ENCODE assay signal across 9 cellular contexts in the genomic region with DNA sequence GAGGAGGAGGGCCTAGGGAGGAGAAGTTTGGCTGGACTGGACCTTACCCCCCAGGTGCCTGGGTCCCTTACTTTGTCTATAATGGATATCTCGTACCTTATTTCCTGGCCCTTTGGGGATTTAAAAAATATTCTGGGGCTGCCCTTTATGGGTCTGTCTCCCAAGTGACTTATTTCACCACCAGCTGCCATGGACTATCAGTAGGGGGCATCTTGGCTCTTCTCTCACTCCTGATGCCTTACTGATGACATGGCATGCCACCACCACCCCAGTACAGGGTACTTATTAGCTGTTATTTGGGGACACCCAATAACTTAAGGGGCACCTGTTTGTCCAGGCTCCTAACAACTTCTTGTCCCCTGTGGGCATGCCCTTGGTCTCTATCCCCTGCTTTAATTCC. TPM values are rescaled to one million over a fixed set of nuclear protein-coding genes. Genes with fewer than 3 reads are reported as not detected.
DNase-seq lines count a peak whose midpoint lies in the region; ATAC-seq and TF ChIP-seq lines count a peak whose summit lies in the region.
"Had no signal": no experiment of that assay in that cellular context is flagged by ENCODE, and none has a peak within 500 bp of the region (broad histone marks: within the 10 kb centered on the region; RNA-seq: fewer than 3 reads in every experiment).

No MANE protein-coding gene starts in this region.

- H3K27ac ChIP-seq in subcutaneous abdominal adipose tissue (ENCODE audit: low read depth, low read length): peak overlapping the region; percentile 99

- peaks cover 24 to 100% (median 86%) of the 10 kb centered on the region in 5 donors for H3K4me1 ChIP-seq in subcutaneous abdominal adipose tissue (ENCODE audit: control insufficient read depth in 5 of 5, insufficient read depth in 5 of 5, low read length in 5 of 5)

- TF ChIP-seq CTCF in fibroblast of the aortic adventitia (IDR thresholded peaks at IDR 0.05; ENCODE audit: insufficient read depth, low read length): peak; percentile 36

- no peaks in the 10 kb centered on the region for H3K27me3 ChIP-seq in subcutaneous abdominal adipose tissue (ENCODE audit: control insufficient read depth in 5 of 5, insufficient read depth in 4 of 5, low read length in 5 of 5)

- peaks cover 0 to 14% (median 11%) of the 10 kb centered on the region in 5 donors for H3K36me3 ChIP-seq in subcutaneous abdominal adipose tissue (ENCODE audit: control insufficient read depth in 5 of 5, insufficient read depth in 5 of 5, low read length in 5 of 5)

- H3K9ac ChIP-seq in subcutaneous abdominal adipose tissue (ENCODE audit: low read length in 5 of 5): peak overlapping the region in 3 of 5 donors; percentile 20 to 90 (median 88)

- ATAC-seq in SK-N-SH treated with all-trans-retinoic acid at 6 μM for 48 hours (peak; percentile 73), GM19467 (IDR thresholded peaks at IDR 0.05; ENCODE audit: unreplicated experiment) (no peak), GM18498 (IDR thresholded peaks at IDR 0.05; ENCODE audit: unreplicated experiment) (no peak)

- DNase-seq in HCEC 1CT (peak; percentile 30), fibroblast of the aortic adventitia (ENCODE audit: low read depth) (no peak), NCI-H1417 treated with DMSO at 0.1 percent for 48 hours (lab: John Stamatoyannopoulos, UW) (no peak), DMS53 treated with DMSO at 0.1 percent for 48 hours (lab: John Stamatoyannopoulos, UW; ENCODE audit: unreplicated experiment) (no peak)
- DNase-seq: activated T-cell treated with anti-CD3 and anti-CD28 coated beads, Interleukin-2, amount 50 U/mL, for 4 hours had no signal

- no peaks in the 10 kb centered on the region for H3K9me3 ChIP-seq in subcutaneous abdominal adipose tissue (ENCODE audit: control insufficient read depth in 5 of 5, low read length in 5 of 5)

- H3K4me3 ChIP-seq in fibroblast of the aortic adventitia (ENCODE audit: low read depth, low read length) (no peak overlapping the region), subcutaneous abdominal adipose tissue (ENCODE audit: low read depth in 1 of 5, low read length in 5 of 5) (no peak overlapping the region)

TF ChIP-seq in SK-N-SH treated with all-trans-retinoic acid at 6 μM for 48 hours, 23 proteins besides CTCF, POLR2A, EP300 and RAD21:
- TF ChIP-seq ZNF70 (CRISPR knock-in tag; IDR thresholded peaks at IDR 0.05): no peak
- TF ChIP-seq ZNF565 (CRISPR knock-in tag; conservative IDR thresholded peaks at IDR 0.05; ENCODE audit: low read depth): no peak
- no peak for TF ChIP-seq PATZ1 (CRISPR knock-in tag; IDR thresholded peaks at IDR 0.05; ENCODE audit: borderline replicate concordance)
- no peak for TF ChIP-seq ARNTL (CRISPR knock-in tag; IDR thresholded peaks at IDR 0.05; ENCODE audit: borderline replicate concordance, low read depth)
- no peak for TF ChIP-seq OSR1 (CRISPR knock-in tag; IDR thresholded peaks at IDR 0.05)
- TF ChIP-seq TCF4 (CRISPR knock-in tag; IDR thresholded peaks at IDR 0.05; ENCODE audit: borderline replicate concordance): no peak
- TF ChIP-seq POU6F1 (CRISPR knock-in tag; IDR thresholded peaks at IDR 0.05; ENCODE audit: borderline replicate concordance, low read depth): no peak
- no peak for TF ChIP-seq ZC3H10 (CRISPR knock-in tag; IDR thresholded peaks at IDR 0.05)
- TF ChIP-seq ZNF8 (CRISPR knock-in tag; IDR thresholded peaks at IDR 0.05): no peak
- no peak for TF ChIP-seq BACH2 (CRISPR knock-in tag; IDR thresholded peaks at IDR 0.05; ENCODE audit: borderline replicate concordance)
- no peak for TF ChIP-seq GLIS3 (CRISPR knock-in tag; IDR thresholded peaks at IDR 0.05)
- TF ChIP-seq TOX (CRISPR knock-in tag; IDR thresholded peaks at IDR 0.05; ENCODE audit: borderline replicate concordance): no peak
- TF ChIP-seq CSDC2 (CRISPR knock-in tag; IDR thresholded peaks at IDR 0.05): no peak
- TF ChIP-seq RARB (CRISPR knock-in tag; IDR thresholded peaks at IDR 0.05): no peak
- no peak for TF ChIP-seq SNAI2 (CRISPR knock-in tag; IDR thresholded peaks at IDR 0.05)
TF ChIP-seq in SK-N-SH treated with all-trans-retinoic acid at 6 μM for 48 hours: peak in this region for 0.

RNA-seq across cellular contexts. Expression of gene NFIX, which starts 38.0 kb away (rescaled TPM):
- 68.0 and 160 TPM in 2 replicates for total RNA-seq in fibroblast of the aortic adventitia (ENCODE audit: low replicate concordance)
